2 cellular contexts compared by ENCODE assay signal in the genomic region with DNA sequence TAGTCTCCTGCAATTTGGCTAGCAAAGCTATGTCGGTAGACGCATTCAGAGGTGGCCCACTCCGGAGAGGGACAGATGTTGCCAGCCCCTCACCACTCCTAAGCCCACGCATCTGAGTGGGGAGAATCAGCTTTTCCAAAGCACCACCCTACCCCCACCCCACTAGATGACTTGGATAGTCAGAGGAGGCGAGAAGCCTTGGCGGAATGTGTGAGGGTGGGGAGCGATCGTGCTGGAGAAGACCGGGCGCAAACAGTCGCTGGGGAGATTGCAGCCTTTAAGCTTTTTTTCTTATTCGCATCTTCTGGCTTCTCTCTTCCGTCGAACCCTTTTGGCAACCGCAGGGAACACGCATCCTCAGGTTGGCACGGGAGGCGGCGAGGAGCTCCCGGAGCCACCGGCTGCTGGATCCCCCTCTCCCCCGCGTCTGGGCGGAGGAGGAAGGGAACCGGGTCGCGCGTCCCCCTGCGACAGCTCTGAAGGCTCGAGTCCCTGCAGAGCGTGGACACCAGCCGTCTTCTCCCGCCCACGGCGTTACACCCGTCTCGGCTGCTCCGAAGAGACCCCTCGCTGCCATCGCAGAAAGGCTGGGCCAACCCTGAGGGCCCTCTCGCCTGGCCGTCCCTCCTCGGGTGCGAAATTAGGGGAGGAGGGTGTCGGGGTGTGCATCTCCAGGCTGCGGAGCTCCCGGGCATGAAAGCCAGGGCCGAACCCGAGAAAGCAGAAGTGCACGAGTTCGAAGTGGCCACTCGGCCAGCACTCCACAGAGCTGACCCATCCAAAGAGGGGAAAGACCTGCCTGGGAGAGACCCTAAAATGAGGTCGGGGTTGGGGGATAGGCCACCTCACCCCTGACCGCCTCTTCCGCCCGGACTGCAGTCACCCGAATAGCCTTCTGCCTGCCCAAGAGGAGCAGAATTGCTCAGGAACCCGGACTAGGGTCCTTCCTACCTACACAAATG.
TF ChIP-seq lines count a peak whose summit lies in the region.

No MANE protein-coding gene starts in this region.

TF ChIP-seq in GM23338, 12 proteins besides CTCF, POLR2A, EP300 and RAD21:
- TF ChIP-seq EZH2 (IDR thresholded peaks at IDR 0.05; ENCODE audit: low read depth, unreplicated experiment) (peak; percentile 83), ZNF114 (CRISPR knock-in tag; IDR thresholded peaks at IDR 0.05) (no peak), STAT1 (IDR thresholded peaks at IDR 0.05; ENCODE audit: unreplicated experiment) (no peak), EZH2phosphoT487 (IDR thresholded peaks at IDR 0.05; ENCODE audit: unreplicated experiment) (peak; percentile 70)

TF ChIP-seq in H1, 55 proteins besides CTCF, POLR2A, EP300 and RAD21:
- TF ChIP-seq SUZ12 (IDR thresholded peaks at IDR 0.05; ENCODE audit: low read length): peak; percentile 98
- TF ChIP-seq EZH2 (IDR thresholded peaks at IDR 0.05; ENCODE audit: low read depth, low read length, severe bottlenecking): peak; percentile 93
- peak; percentile 73 for TF ChIP-seq RNF2 (IDR thresholded peaks at IDR 0.05; ENCODE audit: borderline replicate concordance, low read depth, low read length, missing control alignments, poor library complexity, severe bottlenecking)
- TF ChIP-seq SIRT6 (IDR thresholded peaks at IDR 0.05; ENCODE audit: low read length): no peak
- TF ChIP-seq SP4 (IDR thresholded peaks at IDR 0.05; ENCODE audit: low read length): no peak
- TF ChIP-seq ZNF274 (IDR thresholded peaks at IDR 0.05; ENCODE audit: borderline replicate concordance, extremely low read depth, low read length): no peak
- TF ChIP-seq GABPA (IDR thresholded peaks at IDR 0.05; ENCODE audit: borderline replicate concordance, insufficient read depth, low read length): no peak
- no peak for TF ChIP-seq RXRA (IDR thresholded peaks at IDR 0.05; ENCODE audit: insufficient read depth, low read depth, low read length)
- TF ChIP-seq NRF1 (IDR thresholded peaks at IDR 0.05; ENCODE audit: low read depth, low read length): no peak
- TF ChIP-seq KDM4A (IDR thresholded peaks at IDR 0.05; ENCODE audit: low read depth, low read length, severe bottlenecking): no peak
- TF ChIP-seq CBX5 (IDR thresholded peaks at IDR 0.05; ENCODE audit: low read depth, low read length): no peak
- no peak for TF ChIP-seq FOSL1 (IDR thresholded peaks at IDR 0.05; ENCODE audit: insufficient read depth, low read depth, low read length)
- no peak for TF ChIP-seq RFX5 (IDR thresholded peaks at IDR 0.05; ENCODE audit: borderline replicate concordance, low read depth, low read length)
- peak; percentile 78; the same call in 1 of the 2 replicates for TF ChIP-seq CBX8 (IDR thresholded peaks at IDR 0.05; ENCODE audit: borderline replicate concordance, low read depth, low read length)
- no peak for TF ChIP-seq JUND (IDR thresholded peaks at IDR 0.05; ENCODE audit: low read length)
- no peak for TF ChIP-seq SIN3A (conservative IDR thresholded peaks at IDR 0.05 in 1 of 2, IDR thresholded peaks at IDR 0.05 in 1 of 2; ENCODE audit: low read depth in 1 of 2, low read length in 2 of 2)
- TF ChIP-seq CHD2 (IDR thresholded peaks at IDR 0.05; ENCODE audit: low read length): no peak
- TF ChIP-seq, protein P1, sequence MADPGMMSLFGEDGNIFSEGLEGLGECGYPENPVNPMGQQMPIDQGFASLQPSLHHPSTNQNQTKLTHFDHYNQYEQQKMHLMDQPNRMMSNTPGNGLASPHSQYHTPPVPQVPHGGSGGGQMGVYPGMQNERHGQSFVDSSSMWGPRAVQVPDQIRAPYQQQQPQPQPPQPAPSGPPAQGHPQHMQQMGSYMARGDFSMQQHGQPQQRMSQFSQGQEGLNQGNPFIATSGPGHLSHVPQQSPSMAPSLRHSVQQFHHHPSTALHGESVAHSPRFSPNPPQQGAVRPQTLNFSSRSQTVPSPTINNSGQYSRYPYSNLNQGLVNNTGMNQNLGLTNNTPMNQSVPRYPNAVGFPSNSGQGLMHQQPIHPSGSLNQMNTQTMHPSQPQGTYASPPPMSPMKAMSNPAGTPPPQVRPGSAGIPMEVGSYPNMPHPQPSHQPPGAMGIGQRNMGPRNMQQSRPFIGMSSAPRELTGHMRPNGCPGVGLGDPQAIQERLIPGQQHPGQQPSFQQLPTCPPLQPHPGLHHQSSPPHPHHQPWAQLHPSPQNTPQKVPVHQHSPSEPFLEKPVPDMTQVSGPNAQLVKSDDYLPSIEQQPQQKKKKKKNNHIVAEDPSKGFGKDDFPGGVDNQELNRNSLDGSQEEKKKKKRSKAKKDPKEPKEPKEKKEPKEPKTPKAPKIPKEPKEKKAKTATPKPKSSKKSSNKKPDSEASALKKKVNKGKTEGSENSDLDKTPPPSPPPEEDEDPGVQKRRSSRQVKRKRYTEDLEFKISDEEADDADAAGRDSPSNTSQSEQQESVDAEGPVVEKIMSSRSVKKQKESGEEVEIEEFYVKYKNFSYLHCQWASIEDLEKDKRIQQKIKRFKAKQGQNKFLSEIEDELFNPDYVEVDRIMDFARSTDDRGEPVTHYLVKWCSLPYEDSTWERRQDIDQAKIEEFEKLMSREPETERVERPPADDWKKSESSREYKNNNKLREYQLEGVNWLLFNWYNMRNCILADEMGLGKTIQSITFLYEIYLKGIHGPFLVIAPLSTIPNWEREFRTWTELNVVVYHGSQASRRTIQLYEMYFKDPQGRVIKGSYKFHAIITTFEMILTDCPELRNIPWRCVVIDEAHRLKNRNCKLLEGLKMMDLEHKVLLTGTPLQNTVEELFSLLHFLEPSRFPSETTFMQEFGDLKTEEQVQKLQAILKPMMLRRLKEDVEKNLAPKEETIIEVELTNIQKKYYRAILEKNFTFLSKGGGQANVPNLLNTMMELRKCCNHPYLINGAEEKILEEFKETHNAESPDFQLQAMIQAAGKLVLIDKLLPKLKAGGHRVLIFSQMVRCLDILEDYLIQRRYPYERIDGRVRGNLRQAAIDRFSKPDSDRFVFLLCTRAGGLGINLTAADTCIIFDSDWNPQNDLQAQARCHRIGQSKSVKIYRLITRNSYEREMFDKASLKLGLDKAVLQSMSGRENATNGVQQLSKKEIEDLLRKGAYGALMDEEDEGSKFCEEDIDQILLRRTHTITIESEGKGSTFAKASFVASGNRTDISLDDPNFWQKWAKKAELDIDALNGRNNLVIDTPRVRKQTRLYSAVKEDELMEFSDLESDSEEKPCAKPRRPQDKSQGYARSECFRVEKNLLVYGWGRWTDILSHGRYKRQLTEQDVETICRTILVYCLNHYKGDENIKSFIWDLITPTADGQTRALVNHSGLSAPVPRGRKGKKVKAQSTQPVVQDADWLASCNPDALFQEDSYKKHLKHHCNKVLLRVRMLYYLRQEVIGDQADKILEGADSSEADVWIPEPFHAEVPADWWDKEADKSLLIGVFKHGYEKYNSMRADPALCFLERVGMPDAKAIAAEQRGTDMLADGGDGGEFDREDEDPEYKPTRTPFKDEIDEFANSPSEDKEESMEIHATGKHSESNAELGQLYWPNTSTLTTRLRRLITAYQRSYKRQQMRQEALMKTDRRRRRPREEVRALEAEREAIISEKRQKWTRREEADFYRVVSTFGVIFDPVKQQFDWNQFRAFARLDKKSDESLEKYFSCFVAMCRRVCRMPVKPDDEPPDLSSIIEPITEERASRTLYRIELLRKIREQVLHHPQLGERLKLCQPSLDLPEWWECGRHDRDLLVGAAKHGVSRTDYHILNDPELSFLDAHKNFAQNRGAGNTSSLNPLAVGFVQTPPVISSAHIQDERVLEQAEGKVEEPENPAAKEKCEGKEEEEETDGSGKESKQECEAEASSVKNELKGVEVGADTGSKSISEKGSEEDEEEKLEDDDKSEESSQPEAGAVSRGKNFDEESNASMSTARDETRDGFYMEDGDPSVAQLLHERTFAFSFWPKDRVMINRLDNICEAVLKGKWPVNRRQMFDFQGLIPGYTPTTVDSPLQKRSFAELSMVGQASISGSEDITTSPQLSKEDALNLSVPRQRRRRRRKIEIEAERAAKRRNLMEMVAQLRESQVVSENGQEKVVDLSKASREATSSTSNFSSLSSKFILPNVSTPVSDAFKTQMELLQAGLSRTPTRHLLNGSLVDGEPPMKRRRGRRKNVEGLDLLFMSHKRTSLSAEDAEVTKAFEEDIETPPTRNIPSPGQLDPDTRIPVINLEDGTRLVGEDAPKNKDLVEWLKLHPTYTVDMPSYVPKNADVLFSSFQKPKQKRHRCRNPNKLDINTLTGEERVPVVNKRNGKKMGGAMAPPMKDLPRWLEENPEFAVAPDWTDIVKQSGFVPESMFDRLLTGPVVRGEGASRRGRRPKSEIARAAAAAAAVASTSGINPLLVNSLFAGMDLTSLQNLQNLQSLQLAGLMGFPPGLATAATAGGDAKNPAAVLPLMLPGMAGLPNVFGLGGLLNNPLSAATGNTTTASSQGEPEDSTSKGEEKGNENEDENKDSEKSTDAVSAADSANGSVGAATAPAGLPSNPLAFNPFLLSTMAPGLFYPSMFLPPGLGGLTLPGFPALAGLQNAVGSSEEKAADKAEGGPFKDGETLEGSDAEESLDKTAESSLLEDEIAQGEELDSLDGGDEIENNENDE (IDR thresholded peaks at IDR 0.05; ENCODE audit: insufficient replicate concordance, low read length): no peak
- no peak for TF ChIP-seq BACH1 (IDR thresholded peaks at IDR 0.05; ENCODE audit: low read length)
- TF ChIP-seq, protein P2, sequence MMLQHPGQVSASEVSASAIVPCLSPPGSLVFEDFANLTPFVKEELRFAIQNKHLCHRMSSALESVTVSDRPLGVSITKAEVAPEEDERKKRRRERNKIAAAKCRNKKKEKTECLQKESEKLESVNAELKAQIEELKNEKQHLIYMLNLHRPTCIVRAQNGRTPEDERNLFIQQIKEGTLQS (IDR thresholded peaks at IDR 0.05; ENCODE audit: insufficient read depth, low read depth, low read length): no peak
- no peak for TF ChIP-seq SIX5 (IDR thresholded peaks at IDR 0.05; ENCODE audit: low read depth, low read length)
- no peak for TF ChIP-seq SP2 (IDR thresholded peaks at IDR 0.05; ENCODE audit: low read length)
- TF ChIP-seq BRCA1 (IDR thresholded peaks at IDR 0.05; ENCODE audit: low read depth, low read length): no peak
